8 cellular contexts compared by ENCODE assay signal in the genomic region with DNA sequence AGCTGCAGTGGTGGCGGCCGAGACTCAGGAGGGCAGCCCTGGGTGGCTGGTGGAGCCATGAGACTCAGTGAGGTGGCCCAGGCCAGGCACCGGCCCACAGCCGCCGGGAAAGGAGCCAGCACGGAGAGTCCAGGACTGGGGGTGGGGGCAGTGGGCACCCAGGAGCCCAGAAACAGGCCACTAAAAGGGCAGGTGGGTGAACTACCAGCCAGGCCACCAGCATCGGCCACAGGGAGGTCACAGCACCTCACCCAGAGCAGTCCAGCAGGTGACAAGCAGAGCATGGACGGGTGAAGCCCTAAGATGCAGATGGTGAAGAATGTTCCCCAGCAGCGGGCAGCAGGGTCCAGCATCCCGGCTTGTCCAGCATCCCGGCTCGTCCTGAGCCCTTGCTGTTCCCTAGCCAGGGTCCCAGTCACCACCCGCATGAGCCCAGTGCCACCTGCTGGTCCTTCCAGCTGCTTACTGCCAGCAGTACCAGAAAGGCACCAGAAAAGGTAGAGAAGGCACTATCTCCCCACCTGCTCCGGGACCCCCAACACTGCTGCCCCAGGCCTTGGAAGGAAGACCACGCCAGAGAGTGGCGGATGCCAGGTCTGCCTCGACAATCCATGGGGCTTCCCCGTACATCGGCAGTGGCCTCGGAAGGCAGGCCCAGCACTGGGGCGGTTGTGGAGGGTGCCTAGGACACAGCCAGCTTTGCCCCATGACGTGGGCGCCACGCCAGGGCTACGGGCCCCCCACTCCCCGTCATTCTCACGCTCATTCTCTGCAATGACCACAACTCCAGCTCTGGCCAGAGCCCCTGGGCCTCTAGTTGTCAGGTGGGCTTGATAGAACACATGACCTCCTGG. TPM values are rescaled to one million over a fixed set of nuclear protein-coding genes. Genes with fewer than 3 reads are reported as not detected.
DNase-seq lines count a peak whose midpoint lies in the region; ATAC-seq and TF ChIP-seq lines count a peak whose summit lies in the region.

No MANE protein-coding gene starts in this region.

- peaks cover 31% of the 10 kb centered on the region for H3K4me1 ChIP-seq in CD8-positive, alpha-beta T cell (ENCODE audit: insufficient read depth, low read length)
- H3K4me1 ChIP-seq in gastroesophageal sphincter (peaks cover 0 to 49% (median 25%) of the 10 kb centered on the region in 3 donors), osteoblast (ENCODE audit: insufficient read depth, low read length) (peaks cover 21% of the 10 kb centered on the region)

- TF ChIP-seq EP300 in gastroesophageal sphincter (IDR thresholded peaks at IDR 0.05) = no peak

- H2AFZ ChIP-seq in osteoblast (ENCODE audit: low read length) = no peak overlapping the region

- H4K20me1 ChIP-seq in osteoblast (ENCODE audit: insufficient read depth, low read length) = peaks cover 28% of the 10 kb centered on the region

- H3K27me3 ChIP-seq in CD8-positive, alpha-beta T cell (ENCODE audit: insufficient read depth, low read length) = no peaks in the 10 kb centered on the region
- H3K27me3 ChIP-seq in gastroesophageal sphincter (no peaks in the 10 kb centered on the region), osteoblast (ENCODE audit: insufficient read depth, low read length) (no peaks in the 10 kb centered on the region)

- no peak for ATAC-seq in CD8-positive, alpha-beta T cell
- ATAC-seq in gastroesophageal sphincter (no peak), GM21447 (IDR thresholded peaks at IDR 0.05; ENCODE audit: unreplicated experiment) (no peak), HG02678 (IDR thresholded peaks at IDR 0.05; ENCODE audit: unreplicated experiment) (no peak)

- peaks cover 23% of the 10 kb centered on the region for H3K4me1 Mint-ChIP-seq in CD8-positive, alpha-beta T cell (ENCODE audit: low read depth)
- H3K4me1 Mint-ChIP-seq in activated naive CD4-positive, alpha-beta T cell treated with anti-CD3 and anti-CD28 coated beads for 36 hours (ENCODE audit: low read depth) = peaks cover 22% of the 10 kb centered on the region

- no peaks in the 10 kb centered on the region for H3K36me3 ChIP-seq in CD8-positive, alpha-beta T cell (ENCODE audit: insufficient read depth, low read length)
- peaks cover 0 to 30% of the 10 kb centered on the region in 2 donors for H3K36me3 ChIP-seq in gastroesophageal sphincter
- H3K36me3 ChIP-seq in osteoblast (ENCODE audit: insufficient read depth, low read length) = no peaks in the 10 kb centered on the region

- intact Hi-C loops in CD8-positive, alpha-beta T cell (cut with DNase I, micrococcal nuclease) = loop anchor here (1.0 to 10.0 kb wide), 4 partner anchors 62 to 1031 kb away; a partner anchor contains a TSS
- intact Hi-C loops in activated naive CD4-positive, alpha-beta T cell treated with anti-CD3 and anti-CD28 coated beads for 36 hours (cut with micrococcal nuclease) = loop anchor here (1.0 to 10.0 kb wide), 2 partner anchors 62 to 506 kb away; a partner anchor contains a TSS

- peak; percentile 61 for TF ChIP-seq CTCF in CD8-positive, alpha-beta T cell (IDR thresholded peaks at IDR 0.05)
- peak; percentile 70 for TF ChIP-seq CTCF in HFF-Myc (IDR thresholded peaks at IDR 0.05; ENCODE audit: low read depth, low read length, missing control alignments)
- peak in 3 of 4 experiments; percentile 73 to 78 (median 77) for TF ChIP-seq CTCF in gastroesophageal sphincter (IDR thresholded peaks at IDR 0.05)
- TF ChIP-seq CTCF in osteoblast (IDR thresholded peaks at IDR 0.05; ENCODE audit: extremely low read depth, low read depth, low read length) = peak; percentile 75

- H3K27ac Mint-ChIP-seq in CD8-positive, alpha-beta T cell = no peak overlapping the region
- no peak overlapping the region for H3K27ac Mint-ChIP-seq in activated naive CD4-positive, alpha-beta T cell treated with anti-CD3 and anti-CD28 coated beads for 36 hours

- POLR2A ChIA-PET in CD8-positive, alpha-beta T cell (lab: Charles Lee) = interaction anchor here (0.6 to 3.9 kb wide), 4 partner anchors 16 to 62 kb away, joined by 3 to 26 read pairs (median 16); a partner anchor contains a TSS

- DNase-seq in CD8-positive, alpha-beta T cell = peak in 6 of 7 experiments; percentile 34 to 72 (median 60)
- DNase-seq in HFF-Myc (ENCODE audit: extremely low read depth, low read depth) (no peak), RKO (ENCODE audit: low spot score) (peak; percentile 88), osteoblast (ENCODE audit: insufficient read length, low spot score, missing footprints) (peak; percentile 99)
- peak; percentile 82 for DNase-seq in activated naive CD4-positive, alpha-beta T cell treated with anti-CD3 and anti-CD28 coated beads for 36 hours

- H3K9me3 Mint-ChIP-seq in CD8-positive, alpha-beta T cell = no peaks in the 10 kb centered on the region
- H3K9me3 Mint-ChIP-seq in activated naive CD4-positive, alpha-beta T cell treated with anti-CD3 and anti-CD28 coated beads for 36 hours = no peaks in the 10 kb centered on the region

- TF ChIP-seq POLR2A in gastroesophageal sphincter (IDR thresholded peaks at IDR 0.05) = no peak

- CTCF ChIA-PET in CD8-positive, alpha-beta T cell (lab: Charles Lee) = interaction anchor here (0.8 to 13.1 kb wide), 23 partner anchors 9 to 207 kb away, joined by 3 to 220 read pairs (median 3); a partner anchor contains a TSS
- CTCF ChIA-PET in activated naive CD4-positive, alpha-beta T cell treated with anti-CD3 and anti-CD28 coated beads for 36 hours (lab: Charles Lee) = interaction anchor here (0.6 to 7.3 kb wide), 17 partner anchors 8 to 258 kb away, joined by 3 to 95 read pairs (median 4); a partner anchor contains a TSS

- peak overlapping the region; percentile 90 for H3K4me3 ChIP-seq in CD8-positive, alpha-beta T cell (ENCODE audit: low read depth, low read length)
- H3K4me3 ChIP-seq in HFF-Myc (replicated peaks; ENCODE audit: low read depth, low read length) (peak overlapping the region; percentile 89), gastroesophageal sphincter (peak overlapping the region in 1 of 2 donors; percentile 94), osteoblast (ENCODE audit: insufficient read depth, low read length) (peak overlapping the region; percentile 92)

- no peaks in the 10 kb centered on the region for H3K27me3 Mint-ChIP-seq in CD8-positive, alpha-beta T cell (ENCODE audit: low read depth)
- H3K27me3 Mint-ChIP-seq in activated naive CD4-positive, alpha-beta T cell treated with anti-CD3 and anti-CD28 coated beads for 36 hours (ENCODE audit: low read depth) = no peaks in the 10 kb centered on the region

- H3K79me2 ChIP-seq in osteoblast (ENCODE audit: insufficient read depth, low read length) = peaks cover 8% of the 10 kb centered on the region

- no peak overlapping the region for H3K27ac ChIP-seq in CD8-positive, alpha-beta T cell (ENCODE audit: low read depth, low read length)
- H3K27ac ChIP-seq in gastroesophageal sphincter (peak overlapping the region in 2 of 4 donors; percentile 82 to 85), osteoblast (ENCODE audit: low read depth, low read length) (no peak overlapping the region)

- peaks cover 2% of the 10 kb centered on the region for H3K36me3 Mint-ChIP-seq in CD8-positive, alpha-beta T cell
- H3K36me3 Mint-ChIP-seq in activated naive CD4-positive, alpha-beta T cell treated with anti-CD3 and anti-CD28 coated beads for 36 hours (ENCODE audit: low read depth) = peaks cover 10% of the 10 kb centered on the region

- 46% methylated on average over 10 of the region's 27 CpGs; no CpG with 5 or more reads in 1 of the 2 donors for WGBS in gastroesophageal sphincter (ENCODE audit: low coverage in 1 of 2), 2 donors

- H3K4me3 Mint-ChIP-seq in CD8-positive, alpha-beta T cell = peak overlapping the region; percentile 84
- peak overlapping the region; percentile 86 for H3K4me3 Mint-ChIP-seq in activated naive CD4-positive, alpha-beta T cell treated with anti-CD3 and anti-CD28 coated beads for 36 hours

- peak overlapping the region; percentile 96 for H3K4me2 ChIP-seq in osteoblast (ENCODE audit: insufficient read depth, low read length)

- no peaks in the 10 kb centered on the region for H3K9me3 ChIP-seq in CD8-positive, alpha-beta T cell (ENCODE audit: low read length)
- H3K9me3 ChIP-seq in gastroesophageal sphincter = no peaks in the 10 kb centered on the region
- no peaks in the 10 kb centered on the region for H3K9me3 ChIP-seq in osteoblast (ENCODE audit: low read depth, low read length)

RNA-seq across cellular contexts. Expression of a gene that starts 1.6 kb away (rescaled TPM):
- total RNA-seq in CD8-positive, alpha-beta T cell = 10 to 100 TPM; 11.1 to 14.3 TPM
- total RNA-seq in activated naive CD4-positive, alpha-beta T cell treated with anti-CD3 and anti-CD28 coated beads for 36 hours = 10 to 100 TPM; 55.8 to 57.8 TPM
- 100 to 1,000 TPM in 1 of 4 donors, 10 to 100 TPM in 3; 65.3 to 110 (median 78.8) TPM for total RNA-seq in gastroesophageal sphincter
- 13.8 and 18.8 TPM in 2 replicates for total RNA-seq in osteoblast

RNA-seq across cellular contexts. Expression of a gene that starts 2.0 kb away (rescaled TPM):
- 1 to 10 TPM; 5.1 to 5.6 TPM for total RNA-seq in CD8-positive, alpha-beta T cell
- total RNA-seq in activated naive CD4-positive, alpha-beta T cell treated with anti-CD3 and anti-CD28 coated beads for 36 hours = 10 to 100 TPM; 12.0 to 12.5 TPM
- total RNA-seq in gastroesophageal sphincter (10 to 100 TPM in 2 of 4 donors, 1 to 10 TPM in 2; 4.4 to 16.3 (median 12.4) TPM), osteoblast (12.1 and 13.4 TPM in 2 replicates)

RNA-seq across cellular contexts. Expression of a gene that starts 10.4 kb away (rescaled TPM):
- 1 to 10 TPM; 2.1 to 3.5 TPM for total RNA-seq in CD8-positive, alpha-beta T cell
- total RNA-seq in activated naive CD4-positive, alpha-beta T cell treated with anti-CD3 and anti-CD28 coated beads for 36 hours = 1 to 10 TPM; 4.5 to 4.8 TPM
- total RNA-seq in gastroesophageal sphincter (1 to 10 TPM in 1 of 4 donors, under 1 TPM in 2, not detected in 1; 0.50 to 6.9 (median 0.54) TPM), osteoblast (0.59 and 1.8 TPM in 2 replicates)

RNA-seq across cellular contexts. Expression of a gene that starts 16.4 kb away (rescaled TPM):
- 10 to 100 TPM; 71.7 to 77.7 TPM for total RNA-seq in CD8-positive, alpha-beta T cell
- total RNA-seq in activated naive CD4-positive, alpha-beta T cell treated with anti-CD3 and anti-CD28 coated beads for 36 hours = 100 to 1,000 TPM; 139 to 146 TPM
- total RNA-seq in gastroesophageal sphincter (100 to 1,000 TPM in 2 of 4 donors, 10 to 100 TPM in 2; 70.7 to 140 (median 108) TPM), osteoblast (23.9 and 31.8 TPM in 2 replicates)

RNA-seq across cellular contexts. Expression of a gene that starts 30.5 kb away (rescaled TPM):
- 10 to 100 TPM; 26.2 to 27.2 TPM for total RNA-seq in CD8-positive, alpha-beta T cell
- 10 to 100 TPM; 17.6 to 18.0 TPM for total RNA-seq in activated naive CD4-positive, alpha-beta T cell treated with anti-CD3 and anti-CD28 coated beads for 36 hours
- 10 to 100 TPM; 28.8 to 48.2 (median 34.3) TPM for total RNA-seq in gastroesophageal sphincter
- total RNA-seq in osteoblast = 46.3 and 52.7 TPM in 2 replicates
